In genomic region chr5:142053434-142054253, GRCh38 we compare ENCODE assay signal across 9 cellular contexts. TPM values are rescaled to one million over a fixed set of nuclear protein-coding genes. Genes with fewer than 3 reads are reported as not detected.
DNase-seq lines count a peak whose midpoint lies in the region; ATAC-seq and TF ChIP-seq lines count a peak whose summit lies in the region.
"Had no signal": no experiment of that assay in that cellular context is flagged by ENCODE, and none has a peak within 500 bp of the region (broad histone marks: within the 10 kb centered on the region; RNA-seq: fewer than 3 reads in every experiment).

No MANE protein-coding gene starts in this region.

- H3K9me3 Mint-ChIP-seq in T-cell = no peaks in the 10 kb centered on the region

- H3K4me3 Mint-ChIP-seq in T-cell = no peak overlapping the region

- peaks cover 15% of the 10 kb centered on the region for H3K4me1 ChIP-seq in HUES48 (ENCODE audit: control insufficient read depth, insufficient read depth, low read length)
- peaks cover 0 to 2% of the 10 kb centered on the region in 2 donors for H3K4me1 ChIP-seq in lung (ENCODE audit: control insufficient read depth in 2 of 2, insufficient read depth in 2 of 2, low read length in 2 of 2)

- H3K4me1 Mint-ChIP-seq in T-cell = peaks cover 7 to 11% (median 10%) of the 10 kb centered on the region in 3 donors

- peak; percentile 19 for DNase-seq in ACHN
- peak; percentile 42 for DNase-seq in astrocyte of the spinal cord (ENCODE audit: low read depth, low spot score)
- DNase-seq in lung (ENCODE audit: low spot score) = peak; percentile 44
- no peak for DNase-seq in T-cell
- DNase-seq in NCI-H748 treated with DMSO at 0.1 percent for 48 hours (lab: John Stamatoyannopoulos, UW) = no peak
- no peak for DNase-seq in NCI-H526 (lab: John Stamatoyannopoulos, UW)
- no peak for DNase-seq in germinal center (ENCODE audit: low spot score)

- no peaks in the 10 kb centered on the region for H3K36me3 Mint-ChIP-seq in T-cell

- in situ Hi-C loops in ACHN (cut with HindIII; ENCODE audit: low pct_ligation_motif_present, low pct_unique_long_range_greater_than_20kb, low sequenced_read_pairs) (no loop called here), astrocyte of the spinal cord (cut with HindIII; ENCODE audit: low sequenced_read_pairs) (no loop called here)

- H3K36me3 ChIP-seq in HUES48 (ENCODE audit: control insufficient read depth, insufficient read depth, low read length) (no peaks in the 10 kb centered on the region), lung (ENCODE audit: control insufficient read depth in 2 of 2, insufficient read depth in 2 of 2, low read length in 2 of 2) (no peaks in the 10 kb centered on the region)
- H3K36me3 ChIP-seq: neutrophil had no signal

- peak; percentile 73 for ATAC-seq in lung (ENCODE audit: insufficient read depth, low FRiP score)
- no peak for ATAC-seq in T-cell (replicated peaks in 1 of 4)

- H3K27me3 ChIP-seq in HUES48 (ENCODE audit: control insufficient read depth, insufficient read depth, low read length) (no peaks in the 10 kb centered on the region), lung (ENCODE audit: control insufficient read depth, insufficient read depth) (no peaks in the 10 kb centered on the region)
- H3K27me3 ChIP-seq: neutrophil had no signal

- H3K27ac ChIP-seq in HUES48 (ENCODE audit: low read depth, low read length) = peak overlapping the region; percentile 14
- H3K27ac ChIP-seq in lung (ENCODE audit: low read depth in 1 of 2, low read length in 1 of 2) = peak overlapping the region in 1 of 2 donors; percentile 13
- H3K27ac ChIP-seq: neutrophil had no signal

- TF ChIP-seq CTCF in astrocyte of the spinal cord (IDR thresholded peaks at IDR 0.05; ENCODE audit: low read depth, low read length) (no peak), lung (IDR thresholded peaks at IDR 0.05; ENCODE audit: control extremely low read depth, extremely low read depth) (no peak)

- POLR2A ChIA-PET in T-cell (lab: Charles Lee) = interaction anchor here (0.6 kb wide), 5 partner anchors 14 to 825 kb away, joined by 3 to 6 read pairs (median 4); no protein-coding TSS in a partner anchor

- CTCF ChIA-PET in T-cell (lab: Charles Lee) = interaction anchor here in 1 of 2 donors (0.6 to 1.8 kb wide), 4 partner anchors 42 to 360 kb away, joined by 3 to 8 read pairs (median 5); no protein-coding TSS in a partner anchor

- no peaks in the 10 kb centered on the region for H3K9me3 ChIP-seq in HUES48 (ENCODE audit: control insufficient read depth, insufficient read depth, low read length)
- H3K9me3 ChIP-seq in lung (ENCODE audit: control insufficient read depth in 2 of 2, insufficient read depth in 1 of 2, low read length in 1 of 2) = no peaks in the 10 kb centered on the region
- H3K9me3 ChIP-seq: neutrophil had no signal

- H3K4me3 ChIP-seq in HUES48 (ENCODE audit: low read depth, low read length) = no peak overlapping the region
- no peak overlapping the region for H3K4me3 ChIP-seq in astrocyte of the spinal cord (ENCODE audit: low read depth, low read length)
- no peak overlapping the region for H3K4me3 ChIP-seq in lung

- no peak overlapping the region for H3K9ac ChIP-seq in HUES48 (ENCODE audit: low read depth, low read length)

- no peaks in the 10 kb centered on the region for H3K27me3 Mint-ChIP-seq in T-cell

- 44 to 64% methylated on average over 4 of the region's 4 CpGs for WGBS in lung, 2 donors

- H3K27ac Mint-ChIP-seq in T-cell = peak overlapping the region in 1 of 2 donors; percentile 48

RNA-seq across cellular contexts. Expression of gene GNPDA1, which starts 40.8 kb away (rescaled TPM):
- total RNA-seq in lung = 10 to 100 TPM; 30.2 to 32.4 TPM
- polyA plus RNA-seq in lung = 10 to 100 TPM; 23.3 to 51.4 TPM
- 10 to 100 TPM; 12.6 to 30.3 (median 29.3) TPM for total RNA-seq in T-cell

RNA-seq across cellular contexts. Expression of gene NDFIP1, which starts 54.9 kb away (rescaled TPM):
- 100 to 1,000 TPM in 1 of 2 donors, 10 to 100 TPM in 1; 66.8 to 106 TPM for total RNA-seq in lung
- 10 to 100 TPM; 31.5 to 70.1 TPM for polyA plus RNA-seq in lung
- 100 to 1,000 TPM in 2 of 5 donors, 10 to 100 TPM in 3; 76.3 to 194 (median 90.8) TPM for total RNA-seq in T-cell

Comparison
In these comparisons a context has a peak if more than half of its experiments do, and no peak if none do; other contexts are left out.
1. DNase-seq: peak in ACHN (single experiment), astrocyte of the spinal cord (single experiment) and lung (single experiment); none in T-cell (0 of 34), NCI-H748 treated with DMSO at 0.1 percent for 48 hours (single experiment), NCI-H526 (0 of 2) and germinal center (single experiment).